In genomic region chr15:28178290-28178689, GRCh38 we compare ENCODE assay signal across 26 cellular contexts.
A peak's percentile ranks its signal among the peaks of the same experiment; 100 is the strongest.
DNase-seq lines count a peak whose midpoint lies in the region; ATAC-seq and TF ChIP-seq lines count a peak whose summit lies in the region.
"Had no signal": no experiment of that assay in that cellular context is flagged by ENCODE, and none has a peak within 500 bp of the region (broad histone marks: within the 10 kb centered on the region; RNA-seq: fewer than 3 reads in every experiment).

No MANE protein-coding gene starts in this region.

- no peak overlapping the region for H3K4ac ChIP-seq in neuronal stem cell (ENCODE audit: low read length)

- ATAC-seq in Right ventricle myocardium superior (ENCODE audit: poor library complexity) (peak; percentile 21), aorta (ENCODE audit: low FRiP score) (peak; percentile 72), HG03439 (IDR thresholded peaks at IDR 0.05; ENCODE audit: unreplicated experiment) (no peak)
- ATAC-seq: HCT116, Panc1 had no signal

- no peak overlapping the region for H2BK5ac ChIP-seq in neuronal stem cell (ENCODE audit: low read length)

- H3K4me2 ChIP-seq in neuronal stem cell (ENCODE audit: insufficient read depth, low read length, poor library complexity, severe bottlenecking) = no peak overlapping the region
- H3K4me2 ChIP-seq: BLaER1 treated with 17β-estradiol and CSF1 and Interleukin-3, amounts not matched to agents 10 nM and 100 nM had no signal

- H3K9ac ChIP-seq in neuronal stem cell (ENCODE audit: low read depth, low read length, poor library complexity) = no peak overlapping the region
- H3K9ac ChIP-seq: BLaER1 treated with 17β-estradiol and CSF1 and Interleukin-3, amounts not matched to agents 10 nM and 100 nM had no signal

- peaks cover 57% of the 10 kb centered on the region for H3K36me3 Mint-ChIP-seq in nephron progenitor cell (ENCODE audit: low read depth)

- no peaks in the 10 kb centered on the region for H3K4me1 Mint-ChIP-seq in nephron progenitor cell

- H3K18ac ChIP-seq in neuronal stem cell (ENCODE audit: low read length) = peak overlapping the region; percentile 27

- H2AK5ac ChIP-seq in neuronal stem cell (ENCODE audit: low read depth, low read length) = no peak overlapping the region

- no peaks in the 10 kb centered on the region for H3K79me1 ChIP-seq in neuronal stem cell (ENCODE audit: low read depth, low read length)

- no peak overlapping the region for H3K4me3 ChIP-seq in neuronal stem cell (ENCODE audit: low read length in 2 of 2)
- H3K4me3 ChIP-seq in aorta (ENCODE audit: low read length in 2 of 2) = no peak overlapping the region
- H3K4me3 ChIP-seq: BLaER1 treated with 17β-estradiol and CSF1 and Interleukin-3, amounts not matched to agents 10 nM and 100 nM; SJCRH30 had no signal

- H3K36me3 ChIP-seq in neuronal stem cell (replicated peaks in 1 of 2; ENCODE audit: control insufficient read depth in 2 of 2, insufficient read depth in 2 of 2, low read length in 2 of 2) = peaks cover 6 to 99% of the 10 kb centered on the region in 2 donors
- H3K36me3 ChIP-seq in aorta (ENCODE audit: control insufficient read depth in 1 of 2, insufficient read depth in 2 of 2, low read length in 1 of 2) = peaks cover 0 to 4% of the 10 kb centered on the region in 2 donors

- no peak overlapping the region for H3K27ac Mint-ChIP-seq in nephron progenitor cell

- H3K27me3 ChIP-seq in neuronal stem cell (ENCODE audit: control insufficient read depth in 3 of 3, insufficient read depth in 3 of 3, low read depth in 1 of 3, low read length in 3 of 3) (no peaks in the 10 kb centered on the region), aorta (ENCODE audit: control insufficient read depth in 1 of 2, insufficient read depth in 2 of 2, low read length in 1 of 2) (no peaks in the 10 kb centered on the region)
- H3K27me3 ChIP-seq: BLaER1 treated with 17β-estradiol and CSF1 and Interleukin-3, amounts not matched to agents 10 nM and 100 nM; SJCRH30 had no signal

- intact Hi-C loops in Right ventricle myocardium superior (cut with DNase I) (no loop called here), cardiac septum (cut with DNase I) (no loop called here), aorta (cut with DNase I) (loop anchor here in 1 of 2 donors (10.0 kb wide), 1 partner anchor 53 kb away; no protein-coding TSS in a partner anchor)

- no peaks in the 10 kb centered on the region for H3K27me3 Mint-ChIP-seq in nephron progenitor cell (ENCODE audit: low read depth, poor library complexity)
- H3K27me3 Mint-ChIP-seq: CD4-positive, alpha-beta memory T cell had no signal

- H4K91ac ChIP-seq in neuronal stem cell (ENCODE audit: low read depth, low read length, poor library complexity) = no peak overlapping the region

- H2BK120ac ChIP-seq in neuronal stem cell (ENCODE audit: low read depth, low read length) = no peak overlapping the region

- TF ChIP-seq CTCF in nephron progenitor cell (IDR thresholded peaks at IDR 0.05) = no peak

- no peak overlapping the region for H3K23ac ChIP-seq in neuronal stem cell (ENCODE audit: low read depth, low read length, poor library complexity)

- H3K27ac ChIP-seq in neuronal stem cell (replicated peaks; ENCODE audit: low read length) (no peak overlapping the region), aorta (ENCODE audit: low read depth in 1 of 2, low read length in 2 of 2) (peak overlapping the region; percentile 15 to 75)
- H3K27ac ChIP-seq: 22Rv1; BLaER1 treated with 17β-estradiol and CSF1 and Interleukin-3, amounts not matched to agents 10 nM and 100 nM; SJCRH30 had no signal

- H3K9me3 ChIP-seq in neuronal stem cell (replicated peaks in 1 of 2; ENCODE audit: control insufficient read depth in 2 of 2, insufficient read depth in 1 of 2, low read depth in 1 of 2, low read length in 2 of 2) = no peaks in the 10 kb centered on the region
- no peaks in the 10 kb centered on the region for H3K9me3 ChIP-seq in aorta (ENCODE audit: control insufficient read depth, low read length)
- H3K9me3 ChIP-seq: BLaER1 treated with 17β-estradiol and CSF1 and Interleukin-3, amounts not matched to agents 10 nM and 100 nM; Caco-2; SJCRH30 had no signal

- H2BK12ac ChIP-seq in neuronal stem cell (ENCODE audit: low read length) = no peak overlapping the region

- DNase-seq in Right ventricle myocardium superior = no peak
- DNase-seq in cardiac septum (ENCODE audit: low spot score) = no peak
- DNase-seq in fibroblast of peridontal ligament (ENCODE audit: extremely low read depth) = peak; percentile 53
- no peak for DNase-seq in neuronal stem cell (ENCODE audit: low spot score)
- no peak for DNase-seq in aorta
- DNase-seq in nephron progenitor cell = no peak
- no peak for DNase-seq in GDM1 (lab: John Stamatoyannopoulos, UW)
- DNase-seq: Caco-2; CD4-positive, alpha-beta memory T cell; DMS 273 treated with DMSO at 0.1 percent for 48 hours; DND-41; Karpas-422; MV-4-11; NCI-H1105 treated with DMSO at 0.1 percent for 48 hours; NCI-H1694; NCI-H2081; NCI-H2171; NCI-H345; NCI-H524 treated with DMSO at 0.1 percent for 48 hours; NCI-H82; SJCRH30 had no signal

- H2AFZ ChIP-seq in neuronal stem cell (ENCODE audit: low read length) = no peak overlapping the region

- H3K4me1 ChIP-seq in neuronal stem cell (ENCODE audit: control insufficient read depth in 2 of 2, insufficient read depth in 1 of 2, low read depth in 1 of 2, low read length in 2 of 2) (no peaks in the 10 kb centered on the region), aorta (ENCODE audit: control insufficient read depth in 1 of 2, insufficient read depth in 2 of 2, low read length in 2 of 2) (peaks cover 0 to 2% of the 10 kb centered on the region in 2 donors)
- H3K4me1 ChIP-seq: BLaER1 treated with 17β-estradiol and CSF1 and Interleukin-3, amounts not matched to agents 10 nM and 100 nM; Caco-2; SJCRH30 had no signal

- no peak overlapping the region for H4K8ac ChIP-seq in neuronal stem cell (ENCODE audit: low read depth, low read length)

- no peak overlapping the region for H3K14ac ChIP-seq in neuronal stem cell (ENCODE audit: low read length)

- H3K9me3 Mint-ChIP-seq in nephron progenitor cell = no peaks in the 10 kb centered on the region
- H3K9me3 Mint-ChIP-seq: CD4-positive, alpha-beta memory T cell had no signal

- no CpG with 5 or more reads among the region's 3 CpGs for WGBS in neuronal stem cell (ENCODE audit: extremely low coverage in 2 of 2, insufficient read length in 2 of 2, insufficient replicate concordance in 1 of 2), 2 donors
- WGBS in aorta, 2 donors = 26 to 28% methylated on average over 3 of the region's 3 CpGs

- no peak overlapping the region for H2BK15ac ChIP-seq in neuronal stem cell (ENCODE audit: low read length)

- H3K4me3 Mint-ChIP-seq in nephron progenitor cell = no peak overlapping the region
- H3K4me3 Mint-ChIP-seq: CD4-positive, alpha-beta memory T cell had no signal
